ENCODE assay signal across 1 cellular context in the genomic region with DNA sequence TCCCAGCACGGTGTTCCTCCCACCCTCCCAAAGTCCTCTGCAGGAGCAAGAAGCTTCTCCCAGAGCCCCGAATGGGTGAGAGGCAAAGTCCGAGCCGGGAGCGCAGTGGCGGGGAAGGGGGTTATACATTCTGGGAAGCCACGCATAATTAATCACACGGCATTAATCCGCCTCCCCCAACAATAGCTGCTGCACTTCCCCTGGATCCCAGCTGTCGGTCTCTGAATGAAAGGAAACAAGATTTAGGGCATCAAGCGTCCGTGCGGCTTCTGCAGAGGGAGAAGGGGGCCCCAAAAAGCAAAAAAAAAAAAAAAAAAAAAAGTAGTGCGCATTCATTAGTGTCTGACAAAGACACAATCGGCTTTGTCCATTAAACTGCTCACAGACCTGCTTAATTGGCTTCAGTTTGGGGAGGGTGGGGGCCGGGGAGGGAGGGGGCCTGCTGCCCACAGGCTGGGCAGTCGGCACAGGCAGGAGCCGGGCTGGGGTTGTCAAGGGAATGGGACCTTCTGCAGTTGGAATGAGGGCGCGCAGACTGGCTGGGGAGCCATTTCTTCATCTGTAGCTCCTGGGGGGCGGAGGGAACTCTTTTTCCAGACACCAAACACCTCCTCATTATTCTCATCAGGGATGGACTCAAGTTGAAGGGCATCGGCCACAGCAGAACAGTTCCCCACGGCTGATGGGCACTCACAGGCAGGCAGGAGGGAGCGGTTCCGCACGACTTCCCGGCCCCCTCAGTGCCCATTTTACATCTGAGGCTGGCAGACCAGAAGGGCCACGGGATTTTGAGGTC.
TF ChIP-seq lines count a peak whose summit lies in the region.

No MANE protein-coding gene starts in this region.

TF ChIP-seq in liver, 16 proteins besides CTCF, POLR2A, EP300 and RAD21 (continued from another document):
- TF ChIP-seq HNF4A (conservative IDR thresholded peaks at IDR 0.05) = no peak
